Comparison of ENCODE assay signal across 13 cellular contexts in genomic region chr5:53303105-53303504, GRCh38.
DNase-seq lines count a peak whose midpoint lies in the region; ATAC-seq, FAIRE-seq and TF ChIP-seq lines count a peak whose summit lies in the region.
"Had no signal": no experiment of that assay in that cellular context is flagged by ENCODE, and none has a peak within 500 bp of the region (broad histone marks: within the 10 kb centered on the region; RNA-seq: fewer than 3 reads in every experiment).

No MANE protein-coding gene starts in this region.

- H3K9me3 Mint-ChIP-seq in activated naive CD8-positive, alpha-beta T cell treated with anti-CD3 and anti-CD28 coated beads for 36 hours = peaks cover 24% of the 10 kb centered on the region

- H3K4me1 Mint-ChIP-seq in activated naive CD8-positive, alpha-beta T cell treated with anti-CD3 and anti-CD28 coated beads for 36 hours = peaks cover 13% of the 10 kb centered on the region
- H3K4me1 Mint-ChIP-seq: T-cell had no signal

- H3K4me2 ChIP-seq in A549 = no peak overlapping the region

- peaks cover 25% of the 10 kb centered on the region for H3K27me3 Mint-ChIP-seq in activated naive CD8-positive, alpha-beta T cell treated with anti-CD3 and anti-CD28 coated beads for 36 hours

- H3K4me3 ChIP-seq in A549 (no peak overlapping the region), esophagus muscularis mucosa (no peak overlapping the region), heart right ventricle (no peak overlapping the region)
- H3K4me3 ChIP-seq: tibial artery had no signal

- H3K36me3 ChIP-seq in esophagus muscularis mucosa (no peaks in the 10 kb centered on the region), heart right ventricle (no peaks in the 10 kb centered on the region)
- H3K36me3 ChIP-seq: tibial artery had no signal

- no peak for ATAC-seq in A549
- ATAC-seq in foreskin keratinocyte = peak; percentile 97
- no peak for ATAC-seq in HG02938 (IDR thresholded peaks at IDR 0.05; ENCODE audit: unreplicated experiment)
- no peak for ATAC-seq in HG02588 (IDR thresholded peaks at IDR 0.05; ENCODE audit: unreplicated experiment)
- ATAC-seq in heart right ventricle = no peak
- ATAC-seq: T-cell had no signal

- POLR2A ChIA-PET in A549 (lab: Yijun Ruan, JAX) = no interaction called here

- H3K4me1 ChIP-seq in A549 = no peaks in the 10 kb centered on the region
- H3K4me1 ChIP-seq in foreskin keratinocyte = peaks cover 14% of the 10 kb centered on the region
- no peaks in the 10 kb centered on the region for H3K4me1 ChIP-seq in esophagus muscularis mucosa
- H3K4me1 ChIP-seq in heart right ventricle = no peaks in the 10 kb centered on the region

- H3K27me3 ChIP-seq in foreskin keratinocyte (no peaks in the 10 kb centered on the region), esophagus muscularis mucosa (no peaks in the 10 kb centered on the region), heart right ventricle (no peaks in the 10 kb centered on the region)
- H3K27me3 ChIP-seq: tibial artery had no signal

- H3K4me3 Mint-ChIP-seq in activated naive CD8-positive, alpha-beta T cell treated with anti-CD3 and anti-CD28 coated beads for 36 hours = no peak overlapping the region
- H3K4me3 Mint-ChIP-seq: T-cell had no signal

- H3K9me3 ChIP-seq in A549 (no peaks in the 10 kb centered on the region), esophagus muscularis mucosa (peaks cover 0 to 3% (median 0%) of the 10 kb centered on the region in 4 donors), heart right ventricle (peaks cover 0 to 16% (median 2%) of the 10 kb centered on the region in 11 donors)
- H3K9me3 ChIP-seq: tibial artery had no signal

- H3K27ac Mint-ChIP-seq in activated naive CD8-positive, alpha-beta T cell treated with anti-CD3 and anti-CD28 coated beads for 36 hours = peak overlapping the region; percentile 66
- H3K27ac Mint-ChIP-seq: T-cell had no signal

- H3K36me3 Mint-ChIP-seq in activated naive CD8-positive, alpha-beta T cell treated with anti-CD3 and anti-CD28 coated beads for 36 hours = peaks cover 2% of the 10 kb centered on the region
- H3K36me3 Mint-ChIP-seq: T-cell had no signal

- intact Hi-C loops in esophagus muscularis mucosa (cut with DNase I) (no loop called here), heart right ventricle (cut with DNase I) (no loop called here)

- DNase-seq in A549 (ENCODE audit: low read depth in 1 of 2, low spot score in 1 of 2) = no peak
- DNase-seq in GM03348 (ENCODE audit: low spot score) = peak; percentile 56
- peak; percentile 3 for DNase-seq in activated naive CD8-positive, alpha-beta T cell treated with anti-CD3 and anti-CD28 coated beads for 36 hours
- DNase-seq in foreskin keratinocyte = peak; percentile 95 to 97
- no peak for DNase-seq in esophagus muscularis mucosa (ENCODE audit: extremely low spot score)
- DNase-seq in heart right ventricle = no peak
- DNase-seq: caudate nucleus, NCI-H748 treated with DMSO at 0.1 percent for 48 hours, posterior cingulate gyrus, T-cell, tibial artery had no signal

- H3K27ac ChIP-seq in A549 (no peak overlapping the region), foreskin keratinocyte (peak overlapping the region; percentile 41), esophagus muscularis mucosa (replicated peaks in 1 of 4) (no peak overlapping the region), heart right ventricle (no peak overlapping the region)

- TF ChIP-seq CTCF in A549 (IDR thresholded peaks at IDR 0.05) (no peak), foreskin keratinocyte (conservative IDR thresholded peaks at IDR 0.05) (no peak), esophagus muscularis mucosa (IDR thresholded peaks at IDR 0.05) (no peak), heart right ventricle (IDR thresholded peaks at IDR 0.05) (no peak)

- no peak for TF ChIP-seq RAD21 in A549 (conservative IDR thresholded peaks at IDR 0.05 in 1 of 2, IDR thresholded peaks at IDR 0.05 in 1 of 2)

- CTCF ChIA-PET in A549 (lab: Yijun Ruan, JAX) = no interaction called here

- FAIRE-seq in A549 (lab: Jason Lieb, UNC) = peak; percentile 49

- no peak for TF ChIP-seq POLR2A in A549 (IDR thresholded peaks at IDR 0.05; ENCODE audit: low read length)
- TF ChIP-seq POLR2A in esophagus muscularis mucosa (IDR thresholded peaks at IDR 0.05; ENCODE audit: low read depth) = no peak

- TF ChIP-seq EP300 in A549 (IDR thresholded peaks at IDR 0.05) = no peak
- no peak for TF ChIP-seq EP300 in esophagus muscularis mucosa (IDR thresholded peaks at IDR 0.05)

- 29% methylated on average over 1 of the region's 1 CpG for WGBS in A549 (ENCODE audit: missing lambda C conversion rate)
- WGBS in esophagus muscularis mucosa = 47% methylated on average over 1 of the region's 1 CpG
- WGBS in heart right ventricle, 2 donors = 48 to 54% methylated on average over 1 of the region's 1 CpG

TF ChIP-seq in A549, 52 proteins besides CTCF, POLR2A, EP300 and RAD21:
- no peak for TF ChIP-seq EHMT2 (IDR thresholded peaks at IDR 0.05; ENCODE audit: low read depth)
- no peak for TF ChIP-seq NPAS2 (CRISPR knock-in tag; IDR thresholded peaks at IDR 0.05; ENCODE audit: borderline replicate concordance)
- no peak for TF ChIP-seq ZSCAN20 (CRISPR knock-in tag; IDR thresholded peaks at IDR 0.05)
- TF ChIP-seq ELK1 (IDR thresholded peaks at IDR 0.05; ENCODE audit: low read depth, low read length) = no peak
- no peak for TF ChIP-seq ZNF302 (CRISPR knock-in tag; IDR thresholded peaks at IDR 0.05)
- TF ChIP-seq HEYL (CRISPR knock-in tag; IDR thresholded peaks at IDR 0.05) = no peak
- TF ChIP-seq HOXA7 (CRISPR knock-in tag; IDR thresholded peaks at IDR 0.05) = no peak
- no peak for TF ChIP-seq HOXB5 (CRISPR knock-in tag; IDR thresholded peaks at IDR 0.05)
- no peak for TF ChIP-seq HES2 (IDR thresholded peaks at IDR 0.05)
- TF ChIP-seq MAX (IDR thresholded peaks at IDR 0.05) = no peak
- no peak for TF ChIP-seq SMC3 (IDR thresholded peaks at IDR 0.05)
- no peak for TF ChIP-seq BHLHE40 (IDR thresholded peaks at IDR 0.05; ENCODE audit: low read depth, low read length)

Comparison
In these comparisons a context has a peak if more than half of its experiments do, and no peak if none do; other contexts are left out.
1. DNase-seq: peak in GM03348 (single experiment), activated naive CD8-positive, alpha-beta T cell treated with anti-CD3 and anti-CD28 coated beads for 36 hours (single experiment) and foreskin keratinocyte (2 of 2); none in A549 (0 of 2), esophagus muscularis mucosa (single experiment) and heart right ventricle (0 of 2).